9 cellular contexts compared by ENCODE assay signal in the genomic region with DNA sequence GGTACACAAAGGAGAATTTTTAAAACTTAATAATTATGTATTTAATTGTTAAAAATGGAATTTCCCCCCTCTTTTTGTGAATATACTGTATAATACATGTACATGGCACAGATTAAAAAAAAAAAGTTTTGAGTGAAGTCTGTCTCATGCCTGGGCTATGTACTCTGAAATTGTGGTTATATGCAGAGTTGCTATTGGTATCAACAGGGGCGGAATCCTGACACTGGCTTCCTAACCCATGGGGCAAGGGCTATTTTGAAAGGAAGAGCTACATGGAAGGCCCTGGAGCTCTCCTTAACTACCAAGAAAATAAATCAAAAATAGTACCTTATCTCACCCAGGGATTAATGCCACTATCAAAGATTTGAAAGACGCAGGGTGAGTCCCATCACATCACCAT. TPM values are rescaled to one million over a fixed set of nuclear protein-coding genes. Genes with fewer than 3 reads are reported as not detected.
A peak's percentile ranks its signal among the peaks of the same experiment; 100 is the strongest.
DNase-seq lines count a peak whose midpoint lies in the region; ATAC-seq and TF ChIP-seq lines count a peak whose summit lies in the region.
"Had no signal": no experiment of that assay in that cellular context is flagged by ENCODE, and none has a peak within 500 bp of the region (broad histone marks: within the 10 kb centered on the region; RNA-seq: fewer than 3 reads in every experiment).

No MANE protein-coding gene starts in this region.

- intact Hi-C loops in HCT116 (cut with micrococcal nuclease) (no loop called here), ascending aorta (cut with DNase I) (loop anchor here (2.0 kb wide), 2 partner anchors 38 kb away; a partner anchor contains a TSS)

- H3K4me3 ChIP-seq in HCT116 (replicated peaks in 1 of 2; ENCODE audit: low read depth in 1 of 2, low read length in 2 of 2) = peak overlapping the region in 1 of 2 experiments; percentile 93; a peak in 1 of 4 replicates
- peak overlapping the region; percentile 53 to 87 for H3K4me3 ChIP-seq in ascending aorta
- H3K4me3 ChIP-seq in mucosa of rectum (ENCODE audit: low read length in 2 of 2) = peak overlapping the region; percentile 74 to 84
- H3K4me3 ChIP-seq in Peyer's patch = peak overlapping the region in 1 of 4 donors; percentile 70

- H3K27ac ChIP-seq in 22Rv1 (peak overlapping the region; percentile 72), HCT116 (ENCODE audit: low read depth, low read length) (no peak overlapping the region), ascending aorta (no peak overlapping the region), mucosa of rectum (ENCODE audit: low read depth in 2 of 2, low read length in 2 of 2) (no peak overlapping the region), Peyer's patch (no peak overlapping the region)

- H3K4me1 ChIP-seq in HCT116 (ENCODE audit: control insufficient read depth in 1 of 2, insufficient read depth in 2 of 2, low read length in 2 of 2) (peaks cover 11 to 22% of the 10 kb centered on the region in 2 experiments; a peak in 3 of 4 replicates), ascending aorta (peaks cover 8 to 27% of the 10 kb centered on the region in 2 donors), mucosa of rectum (ENCODE audit: control insufficient read depth in 2 of 2, insufficient read depth in 2 of 2, low read length in 2 of 2) (peaks cover 10 to 22% of the 10 kb centered on the region in 2 donors), Peyer's patch (peaks cover 0 to 28% (median 8%) of the 10 kb centered on the region in 4 donors)

- RAD21 ChIA-PET in HCT116 (lab: Charles Lee; ENCODE audit: low non-redundant PET in 1 of 2, low total read pairs in 2 of 2, uncharacterized antibody in 2 of 2, unreplicated experiment in 2 of 2) = no interaction called here

- no TSS peak for BruUV-seq in HCT116 (replicated peaks; lab: Mats Ljungman, UMichigan)

- H3K79me2 ChIP-seq in HCT116 (ENCODE audit: insufficient read depth, low read length) = peaks cover 34% of the 10 kb centered on the region

- POLR2A ChIA-PET in HCT116 (lab: Charles Lee) = no interaction called here

- H2AFZ ChIP-seq in HCT116 (ENCODE audit: low read depth, low read length, poor library complexity, severe bottlenecking) = peak overlapping the region; percentile 98

- H3K9me3 ChIP-seq in HCT116 (ENCODE audit: control insufficient read depth in 1 of 2, insufficient read depth in 1 of 2, low read depth in 1 of 2, low read length in 2 of 2) = no peaks in the 10 kb centered on the region
- no peaks in the 10 kb centered on the region for H3K9me3 ChIP-seq in ascending aorta
- H3K9me3 ChIP-seq in mucosa of rectum (ENCODE audit: control insufficient read depth in 2 of 2, low read length in 2 of 2) = no peaks in the 10 kb centered on the region
- no peaks in the 10 kb centered on the region for H3K9me3 ChIP-seq in Peyer's patch

- TF ChIP-seq RAD21 in HCT116 (IDR thresholded peaks at IDR 0.05; ENCODE audit: low read depth) = no peak

- ATAC-seq in HCT116 (no peak), HG02973 (IDR thresholded peaks at IDR 0.05; ENCODE audit: unreplicated experiment) (no peak), HG03139 (IDR thresholded peaks at IDR 0.05; ENCODE audit: unreplicated experiment) (no peak)

- H3K27me3 ChIP-seq in HCT116 (ENCODE audit: insufficient read depth, low read length) (no peaks in the 10 kb centered on the region), ascending aorta (no peaks in the 10 kb centered on the region), mucosa of rectum (ENCODE audit: control insufficient read depth in 2 of 2, insufficient read depth in 2 of 2, low read length in 2 of 2) (no peaks in the 10 kb centered on the region), Peyer's patch (no peaks in the 10 kb centered on the region)

- DNase-seq in HCT116 (ENCODE audit: low read depth, low spot score) (no peak), ascending aorta (ENCODE audit: low spot score in 2 of 2) (no peak), Peyer's patch (no peak), KBM-7 (no peak)
- DNase-seq: cortex of kidney had no signal

- no peaks in the 10 kb centered on the region for H3K9me2 ChIP-seq in HCT116 (ENCODE audit: insufficient read depth)

- H4K20me1 ChIP-seq in HCT116 (ENCODE audit: insufficient read depth) = no peaks in the 10 kb centered on the region

- H3K9ac ChIP-seq in HCT116 (ENCODE audit: low read length) (no peak overlapping the region), mucosa of rectum (ENCODE audit: low read depth in 1 of 2, low read length in 2 of 2) (no peak overlapping the region)

- TF ChIP-seq POLR2A in HCT116 (IDR thresholded peaks at IDR 0.05; ENCODE audit: borderline replicate concordance, extremely low read depth, insufficient read depth, insufficient read length) (no peak), Peyer's patch (IDR thresholded peaks at IDR 0.05) (no peak)

- CTCF ChIA-PET in HCT116 (lab: Charles Lee) = no interaction called here

- peaks cover 0 to 4% of the 10 kb centered on the region in 2 experiments; a peak in 1 of 4 replicates for H3K36me3 ChIP-seq in HCT116 (ENCODE audit: control insufficient read depth in 1 of 2, insufficient read depth in 2 of 2, low read length in 2 of 2)
- H3K36me3 ChIP-seq in ascending aorta = peaks cover 4 to 14% of the 10 kb centered on the region in 2 donors
- peaks cover 4 to 8% of the 10 kb centered on the region in 2 donors for H3K36me3 ChIP-seq in mucosa of rectum (ENCODE audit: control insufficient read depth in 2 of 2, insufficient read depth in 2 of 2, low read length in 2 of 2)
- peaks cover 0 to 12% (median 0%) of the 10 kb centered on the region in 3 donors for H3K36me3 ChIP-seq in Peyer's patch

- TF ChIP-seq CTCF in 22Rv1 (IDR thresholded peaks at IDR 0.05) (no peak), HCT116 (IDR thresholded peaks at IDR 0.05 in 2 of 3, conservative IDR thresholded peaks at IDR 0.05 in 1 of 3; ENCODE audit: borderline replicate concordance in 1 of 3, insufficient read depth in 1 of 3, low read depth in 2 of 3, low read length in 2 of 3) (no peak), ascending aorta (IDR thresholded peaks at IDR 0.05) (no peak), Peyer's patch (IDR thresholded peaks at IDR 0.05) (no peak)

- H3K4me2 ChIP-seq in HCT116 (ENCODE audit: low read length) = peak overlapping the region; percentile 83

- in situ Hi-C loops in KBM-7 (cut with MboI; ENCODE audit: low pct_unique_long_range_greater_than_20kb, low sequenced_read_pairs) = no loop called here

TF ChIP-seq in HCT116, 20 proteins besides CTCF, POLR2A, EP300 and RAD21 (continues in another document):
- no peak for TF ChIP-seq SIN3A (IDR thresholded peaks at IDR 0.05; ENCODE audit: low read depth)
- no peak for TF ChIP-seq EGR1 (IDR thresholded peaks at IDR 0.05; ENCODE audit: low read depth)
- no peak for TF ChIP-seq ELF1 (IDR thresholded peaks at IDR 0.05; ENCODE audit: borderline replicate concordance, low read depth)
- TF ChIP-seq, protein P1, sequence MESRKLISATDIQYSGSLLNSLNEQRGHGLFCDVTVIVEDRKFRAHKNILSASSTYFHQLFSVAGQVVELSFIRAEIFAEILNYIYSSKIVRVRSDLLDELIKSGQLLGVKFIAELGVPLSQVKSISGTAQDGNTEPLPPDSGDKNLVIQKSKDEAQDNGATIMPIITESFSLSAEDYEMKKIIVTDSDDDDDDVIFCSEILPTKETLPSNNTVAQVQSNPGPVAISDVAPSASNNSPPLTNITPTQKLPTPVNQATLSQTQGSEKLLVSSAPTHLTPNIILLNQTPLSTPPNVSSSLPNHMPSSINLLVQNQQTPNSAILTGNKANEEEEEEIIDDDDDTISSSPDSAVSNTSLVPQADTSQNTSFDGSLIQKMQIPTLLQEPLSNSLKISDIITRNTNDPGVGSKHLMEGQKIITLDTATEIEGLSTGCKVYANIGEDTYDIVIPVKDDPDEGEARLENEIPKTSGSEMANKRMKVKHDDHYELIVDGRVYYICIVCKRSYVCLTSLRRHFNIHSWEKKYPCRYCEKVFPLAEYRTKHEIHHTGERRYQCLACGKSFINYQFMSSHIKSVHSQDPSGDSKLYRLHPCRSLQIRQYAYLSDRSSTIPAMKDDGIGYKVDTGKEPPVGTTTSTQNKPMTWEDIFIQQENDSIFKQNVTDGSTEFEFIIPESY (IDR thresholded peaks at IDR 0.05; ENCODE audit: extremely low read depth, insufficient replicate concordance, low read length) = no peak
- no peak for TF ChIP-seq CEBPB (IDR thresholded peaks at IDR 0.05; ENCODE audit: low read depth)
- TF ChIP-seq, protein P2, sequence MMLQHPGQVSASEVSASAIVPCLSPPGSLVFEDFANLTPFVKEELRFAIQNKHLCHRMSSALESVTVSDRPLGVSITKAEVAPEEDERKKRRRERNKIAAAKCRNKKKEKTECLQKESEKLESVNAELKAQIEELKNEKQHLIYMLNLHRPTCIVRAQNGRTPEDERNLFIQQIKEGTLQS (IDR thresholded peaks at IDR 0.05) = no peak
- no peak for TF ChIP-seq SP1 (IDR thresholded peaks at IDR 0.05; ENCODE audit: low read depth)
- TF ChIP-seq POLR2AphosphoS5 (IDR thresholded peaks at IDR 0.05; ENCODE audit: low read depth, low read length) = no peak
- TF ChIP-seq, protein P3, sequence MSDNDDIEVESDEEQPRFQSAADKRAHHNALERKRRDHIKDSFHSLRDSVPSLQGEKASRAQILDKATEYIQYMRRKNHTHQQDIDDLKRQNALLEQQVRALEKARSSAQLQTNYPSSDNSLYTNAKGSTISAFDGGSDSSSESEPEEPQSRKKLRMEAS (IDR thresholded peaks at IDR 0.05) = no peak
- no peak for TF ChIP-seq EZH2phosphoT487 (IDR thresholded peaks at IDR 0.05; ENCODE audit: borderline replicate concordance)
- no peak for TF ChIP-seq JUND (IDR thresholded peaks at IDR 0.05)
- no peak for TF ChIP-seq FOSL1 (IDR thresholded peaks at IDR 0.05; ENCODE audit: low read depth)
- no peak for TF ChIP-seq EZH2 (IDR thresholded peaks at IDR 0.05)
- no peak for TF ChIP-seq SRF (IDR thresholded peaks at IDR 0.05; ENCODE audit: low read depth)

RNA-seq across cellular contexts. Expression of a gene that starts 0.9 kb away (rescaled TPM):
- 54.0 TPM for total RNA-seq in HCT116 (2021; ENCODE audit: unreplicated experiment)
- 51.8 and 53.5 TPM in 2 replicates for polyA plus RNA-seq in HCT116 (2012)
- total RNA-seq in ascending aorta = 116 TPM
- total RNA-seq in Peyer's patch = 100 to 1,000 TPM in 3 of 4 donors, 10 to 100 TPM in 1; 77.1 to 205 (median 177) TPM

RNA-seq across cellular contexts. Expression of a gene that starts 36.8 kb away (rescaled TPM):
- total RNA-seq in HCT116 (2021; ENCODE audit: unreplicated experiment) (133 TPM), ascending aorta (113 TPM), Peyer's patch (10 to 100 TPM; 39.6 to 65.6 (median 52.5) TPM)
- polyA plus RNA-seq in HCT116 (2012) = 183 and 211 TPM in 2 replicates

RNA-seq across cellular contexts. Expression of a gene that starts 38.5 kb away (rescaled TPM):
- total RNA-seq in HCT116 (2021; ENCODE audit: unreplicated experiment) (141 TPM), ascending aorta (117 TPM), Peyer's patch (100 to 1,000 TPM; 103 to 168 (median 118) TPM)
- 267 and 489 TPM in 2 replicates for polyA plus RNA-seq in HCT116 (2012)

RNA-seq across cellular contexts. Expression of a gene that starts 44.7 kb away (rescaled TPM):
- total RNA-seq in HCT116 (2021; ENCODE audit: unreplicated experiment) (25.2 TPM), ascending aorta (25.7 TPM), Peyer's patch (10 to 100 TPM; 12.6 to 29.8 (median 21.9) TPM)
- 20.5 and 22.4 TPM in 2 replicates for polyA plus RNA-seq in HCT116 (2012)

RNA-seq across cellular contexts. Expression of a gene that starts 45.6 kb away (rescaled TPM):
- 8.0 TPM for total RNA-seq in HCT116 (2021; ENCODE audit: unreplicated experiment)
- polyA plus RNA-seq in HCT116 (2012) = 3.3 and 3.7 TPM in 2 replicates
- total RNA-seq in ascending aorta = 0.32 TPM
- total RNA-seq in Peyer's patch = 10 to 100 TPM in 1 of 4 donors, 1 to 10 TPM in 3; 2.1 to 52.0 (median 5.5) TPM
